In the genomic region with DNA sequence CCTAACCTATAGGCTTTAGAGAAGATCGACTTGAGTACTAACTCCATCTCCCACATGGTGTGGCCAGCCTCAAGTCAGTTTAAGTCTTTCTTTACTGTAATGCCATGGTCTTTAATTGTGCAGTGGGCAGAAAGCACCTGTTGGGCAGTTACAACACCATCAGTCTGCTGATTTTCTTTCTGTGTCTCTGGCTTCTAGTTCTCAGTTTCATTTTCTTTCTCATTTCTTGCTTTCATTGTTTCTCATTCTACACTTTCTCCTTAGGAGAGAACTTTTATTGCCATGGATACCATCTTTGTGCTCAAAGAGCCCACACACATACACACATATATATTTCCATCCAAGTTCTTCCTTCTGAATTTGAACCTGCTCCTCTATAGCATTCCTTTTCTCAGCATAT, we compare ENCODE assay signal across 11 cellular contexts.
DNase-seq lines count a peak whose midpoint lies in the region; ATAC-seq and TF ChIP-seq lines count a peak whose summit lies in the region.
"Had no signal": no experiment of that assay in that cellular context is flagged by ENCODE, and none has a peak within 500 bp of the region (broad histone marks: within the 10 kb centered on the region; RNA-seq: fewer than 3 reads in every experiment).

No MANE protein-coding gene starts in this region.

- no peaks in the 10 kb centered on the region for H3K79me2 ChIP-seq in hepatocyte

- no peak for TF ChIP-seq CTCF in hepatocyte (IDR thresholded peaks at IDR 0.05; ENCODE audit: poor library complexity)

- no peaks in the 10 kb centered on the region for H3K36me3 ChIP-seq in HUES48 (ENCODE audit: control insufficient read depth, insufficient read depth, low read length)
- no peaks in the 10 kb centered on the region for H3K36me3 ChIP-seq in hepatocyte (replicated peaks; ENCODE audit: insufficient read depth, low read depth)

- H3K4me1 ChIP-seq in HUES48 (ENCODE audit: control insufficient read depth, insufficient read depth, low read length), result peaks cover 24% of the 10 kb centered on the region
- H3K4me1 ChIP-seq in hepatocyte (ENCODE audit: insufficient read depth), result no peaks in the 10 kb centered on the region

- ATAC-seq in GM18508 (IDR thresholded peaks at IDR 0.05; ENCODE audit: insufficient read depth, unreplicated experiment) (peak; percentile 90), GM19468 (IDR thresholded peaks at IDR 0.05; ENCODE audit: extremely low read depth, unreplicated experiment) (peak; percentile 80), HG02943 (IDR thresholded peaks at IDR 0.05; ENCODE audit: low read depth, unreplicated experiment) (peak; percentile 86)

- 93% methylated on average over 1 of the region's 1 CpG for WGBS in hepatocyte (ENCODE audit: low lambda C conversion rate, missing lambda C conversion rate)

- no peak overlapping the region for H2AFZ ChIP-seq in hepatocyte

- H3K4me2 ChIP-seq in hepatocyte, result no peak overlapping the region

- H4K20me1 ChIP-seq in hepatocyte (ENCODE audit: insufficient read depth, poor library complexity, severe bottlenecking), result no peaks in the 10 kb centered on the region

- H3K27ac ChIP-seq in HUES48 (ENCODE audit: low read depth, low read length) (peak overlapping the region; percentile 17), hepatocyte (no peak overlapping the region)

- no peaks in the 10 kb centered on the region for H3K9me2 ChIP-seq in hepatocyte (replicated peaks; ENCODE audit: insufficient read depth)

- H3K9ac ChIP-seq in HUES48 (ENCODE audit: low read depth, low read length), result peak overlapping the region; percentile 25; the same call in 1 of the 2 replicates

- no peak for DNase-seq in stimulated activated CD4-positive, alpha-beta T cell treated with anti-CD3 and anti-CD28 coated beads, Interleukin-2, amount 100 ng/mL, for 24 hours
- DNase-seq in NCI-H1105 treated with DMSO at 0.1 percent for 48 hours (lab: John Stamatoyannopoulos, UW), result no peak
- DNase-seq in hepatocyte (ENCODE audit: low spot score), result no peak
- no peak for DNase-seq in stimulated activated CD8-positive, alpha-beta memory T cell treated with anti-CD3 and anti-CD28 coated beads, Interleukin-4, amount 100 ng/mL, for 48 hours
- DNase-seq: activated CD4-positive, alpha-beta memory T cell treated with anti-CD3 and anti-CD28 coated beads for 36 hours; COR-L47; Kasumi-1 had no signal

- H3K27me3 ChIP-seq in HUES48 (ENCODE audit: control insufficient read depth, insufficient read depth, low read length) (no peaks in the 10 kb centered on the region), hepatocyte (no peaks in the 10 kb centered on the region)

- H3K4me3 ChIP-seq in HUES48 (ENCODE audit: low read depth, low read length) (no peak overlapping the region), hepatocyte (no peak overlapping the region)

- H3K9me3 ChIP-seq in HUES48 (ENCODE audit: control insufficient read depth, insufficient read depth, low read length) (no peaks in the 10 kb centered on the region), hepatocyte (ENCODE audit: low read depth) (no peaks in the 10 kb centered on the region)
